Comparison of ENCODE assay signal across 20 cellular contexts in genomic region chr11:118763038-118763437, GRCh38. TPM values are rescaled to one million over a fixed set of nuclear protein-coding genes. Genes with fewer than 3 reads are reported as not detected.
A peak's percentile ranks its signal among the peaks of the same experiment; 100 is the strongest.
DNase-seq lines count a peak whose midpoint lies in the region; ATAC-seq and TF ChIP-seq lines count a peak whose summit lies in the region.
"Had no signal": no experiment of that assay in that cellular context is flagged by ENCODE, and none has a peak within 500 bp of the region (broad histone marks: within the 10 kb centered on the region; RNA-seq: fewer than 3 reads in every experiment).

No MANE protein-coding gene starts in this region.

- peaks cover 54 to 88% of the 10 kb centered on the region in 2 experiments for H3K36me3 ChIP-seq in SK-N-SH (replicated peaks in 1 of 2; ENCODE audit: control insufficient read depth in 1 of 2, insufficient read depth in 2 of 2, low read length in 1 of 2)
- H3K36me3 ChIP-seq in subcutaneous abdominal adipose tissue (ENCODE audit: control insufficient read depth in 5 of 5, insufficient read depth in 5 of 5, low read length in 5 of 5), result peaks cover 26 to 81% (median 62%) of the 10 kb centered on the region in 5 donors

- peak overlapping the region; percentile 34 for H3K27ac Mint-ChIP-seq in activated CD8-positive, alpha-beta T cell treated with anti-CD3 and anti-CD28 coated beads for 36 hours
- H3K27ac Mint-ChIP-seq in activated CD8-positive, alpha-beta T cell treated with anti-CD3 and anti-CD28 coated beads, Interleukin-2, amount 10 ng/mL, durations not matched to agents 7 days and 5 days, result no peak overlapping the region

- peaks cover 25% of the 10 kb centered on the region for H3F3A ChIP-seq in SK-N-SH (replicated peaks; ENCODE audit: insufficient read depth)

- no peak for TF ChIP-seq EP300 in SK-N-SH (IDR thresholded peaks at IDR 0.05; ENCODE audit: borderline replicate concordance in 1 of 2, low read depth in 1 of 2, low read length in 1 of 2)

- H3K9me3 ChIP-seq in SK-N-SH (no peaks in the 10 kb centered on the region), subcutaneous abdominal adipose tissue (ENCODE audit: control insufficient read depth in 5 of 5, low read length in 5 of 5) (no peaks in the 10 kb centered on the region)
- H3K9me3 ChIP-seq: BLaER1 had no signal

- H3K27ac ChIP-seq in SK-N-SH (ENCODE audit: low read depth in 2 of 2, low read length in 1 of 2) (peak overlapping the region in 1 of 2 experiments; percentile 48; a peak in 2 of 4 replicates), subcutaneous abdominal adipose tissue (ENCODE audit: low read depth, low read length) (peak overlapping the region; percentile 14)
- H3K27ac ChIP-seq: BLaER1 had no signal

- peaks cover 15% of the 10 kb centered on the region for H3K4me1 Mint-ChIP-seq in activated CD8-positive, alpha-beta T cell treated with anti-CD3 and anti-CD28 coated beads for 36 hours (ENCODE audit: low read depth)
- peaks cover 2% of the 10 kb centered on the region for H3K4me1 Mint-ChIP-seq in activated CD8-positive, alpha-beta T cell treated with anti-CD3 and anti-CD28 coated beads, Interleukin-2, amount 10 ng/mL, durations not matched to agents 7 days and 5 days (ENCODE audit: low read depth)

- H3K79me2 ChIP-seq in SK-N-SH (ENCODE audit: insufficient read depth), result peaks cover 97% of the 10 kb centered on the region

- CTCF ChIA-PET in activated CD8-positive, alpha-beta T cell treated with anti-CD3 and anti-CD28 coated beads for 36 hours (lab: Charles Lee), result interaction anchor here (1.5 to 1.9 kb wide), 2 partner anchors 73 to 104 kb away, joined by 4 to 7 read pairs; no protein-coding TSS in a partner anchor
- CTCF ChIA-PET in activated CD8-positive, alpha-beta T cell treated with anti-CD3 and anti-CD28 coated beads, Interleukin-2, amount 10 ng/mL, durations not matched to agents 7 days and 5 days (lab: Charles Lee), result interaction anchor here (0.7 to 1.2 kb wide), 3 partner anchors 73 to 253 kb away, joined by 3 to 6 read pairs (median 3); no protein-coding TSS in a partner anchor
- CTCF ChIA-PET in SK-N-SH (lab: Yijun Ruan, JAX), result interaction anchor here (1.0 to 1.7 kb wide), 4 partner anchors 13 to 104 kb away, joined by 3 to 9 read pairs (median 3); partner anchors contain the start of gene DDX6

- peaks cover 70% of the 10 kb centered on the region for H4K20me1 ChIP-seq in SK-N-SH (ENCODE audit: insufficient read depth)

- peaks cover 45% of the 10 kb centered on the region for H3K36me3 Mint-ChIP-seq in activated CD8-positive, alpha-beta T cell treated with anti-CD3 and anti-CD28 coated beads for 36 hours (ENCODE audit: low read depth)
- H3K36me3 Mint-ChIP-seq in activated CD8-positive, alpha-beta T cell treated with anti-CD3 and anti-CD28 coated beads, Interleukin-2, amount 10 ng/mL, durations not matched to agents 7 days and 5 days (ENCODE audit: low read depth), result peaks cover 62% of the 10 kb centered on the region

- H3K4me2 ChIP-seq in SK-N-SH, result no peak overlapping the region
- H3K4me2 ChIP-seq: BLaER1 had no signal

- H3K9me3 Mint-ChIP-seq in activated CD8-positive, alpha-beta T cell treated with anti-CD3 and anti-CD28 coated beads for 36 hours, result no peaks in the 10 kb centered on the region
- no peaks in the 10 kb centered on the region for H3K9me3 Mint-ChIP-seq in activated CD8-positive, alpha-beta T cell treated with anti-CD3 and anti-CD28 coated beads, Interleukin-2, amount 10 ng/mL, durations not matched to agents 7 days and 5 days (ENCODE audit: insufficient read depth)
- H3K9me3 Mint-ChIP-seq: CD4-positive, CD25-positive, alpha-beta regulatory T cell had no signal

- ATAC-seq in activated CD8-positive, alpha-beta T cell treated with anti-CD3 and anti-CD28 coated beads for 36 hours, result no peak
- no peak for ATAC-seq in activated CD8-positive, alpha-beta T cell treated with anti-CD3 and anti-CD28 coated beads, Interleukin-2, amount 10 ng/mL, durations not matched to agents 7 days and 5 days
- no peak for ATAC-seq in HG02588 (IDR thresholded peaks at IDR 0.05; ENCODE audit: unreplicated experiment)
- ATAC-seq: HepG2 had no signal

- H3K27me3 ChIP-seq in SK-N-SH (ENCODE audit: insufficient read depth) (no peaks in the 10 kb centered on the region), subcutaneous abdominal adipose tissue (ENCODE audit: control insufficient read depth in 5 of 5, insufficient read depth in 4 of 5, low read length in 5 of 5) (no peaks in the 10 kb centered on the region)
- H3K27me3 ChIP-seq: BLaER1 had no signal

- in situ Hi-C loops in ACHN (cut with HindIII; ENCODE audit: low pct_ligation_motif_present, low pct_unique_long_range_greater_than_20kb, low sequenced_read_pairs), result no loop called here

- H3K27me3 Mint-ChIP-seq in activated CD8-positive, alpha-beta T cell treated with anti-CD3 and anti-CD28 coated beads for 36 hours, result no peaks in the 10 kb centered on the region
- no peaks in the 10 kb centered on the region for H3K27me3 Mint-ChIP-seq in activated CD8-positive, alpha-beta T cell treated with anti-CD3 and anti-CD28 coated beads, Interleukin-2, amount 10 ng/mL, durations not matched to agents 7 days and 5 days (ENCODE audit: low read depth)
- H3K27me3 Mint-ChIP-seq: CD4-positive, CD25-positive, alpha-beta regulatory T cell had no signal

- TF ChIP-seq CTCF in activated CD8-positive, alpha-beta T cell treated with anti-CD3 and anti-CD28 coated beads for 36 hours (IDR thresholded peaks at IDR 0.05), result no peak
- TF ChIP-seq CTCF in SK-N-SH (IDR thresholded peaks at IDR 0.05), result no peak

- 48% methylated on average over 2 of the region's 2 CpGs for WGBS in SK-N-SH (ENCODE audit: low lambda C conversion rate)

- H3K4me3 ChIP-seq in SK-N-SH (ENCODE audit: low read depth in 2 of 2, low read length in 1 of 2) (no peak overlapping the region), subcutaneous abdominal adipose tissue (ENCODE audit: low read depth in 1 of 5, low read length in 5 of 5) (no peak overlapping the region)
- H3K4me3 ChIP-seq: BLaER1 had no signal

- no peak overlapping the region for H2AFZ ChIP-seq in SK-N-SH (ENCODE audit: low read depth)

- no peak for TF ChIP-seq RAD21 in SK-N-SH (IDR thresholded peaks at IDR 0.05; ENCODE audit: low read length)

- H3K9ac ChIP-seq in SK-N-SH (no peak overlapping the region), subcutaneous abdominal adipose tissue (ENCODE audit: low read length in 5 of 5) (peak overlapping the region in 1 of 5 donors; percentile 11)
- H3K9ac ChIP-seq: BLaER1 had no signal

- H3K4me1 ChIP-seq in SK-N-SH (ENCODE audit: control insufficient read depth in 1 of 2, insufficient read depth in 2 of 2, low read depth in 1 of 2, low read length in 1 of 2) (peaks cover 0 to 6% of the 10 kb centered on the region in 2 experiments; a peak in 1 of 4 replicates), subcutaneous abdominal adipose tissue (ENCODE audit: control insufficient read depth in 5 of 5, insufficient read depth in 5 of 5, low read length in 5 of 5) (peaks cover 0 to 23% (median 16%) of the 10 kb centered on the region in 5 donors)
- H3K4me1 ChIP-seq: BLaER1 had no signal

- H3K9me2 ChIP-seq in SK-N-SH, result no peaks in the 10 kb centered on the region

- DNase-seq in activated CD8-positive, alpha-beta T cell treated with anti-CD3 and anti-CD28 coated beads for 36 hours, result no peak
- DNase-seq in activated CD8-positive, alpha-beta T cell treated with anti-CD3 and anti-CD28 coated beads, Interleukin-2, amount 10 ng/mL, durations not matched to agents 7 days and 5 days, result no peak
- DNase-seq in SK-N-SH, result no peak
- DNase-seq in fibroblast of gingiva (ENCODE audit: low read depth), result peak; percentile 55
- no peak for DNase-seq in ACHN
- DNase-seq: 8988T; CD4-positive, CD25-positive, alpha-beta regulatory T cell; Karpas-422; NCI-H1092 treated with DMSO at 0.1 percent for 48 hours; NCI-H1436; NCI-H187; NCI-H2081 treated with DMSO at 0.1 percent for 48 hours; NCI-H2171 treated with DMSO at 0.1 percent for 48 hours; NCI-H524; NCI-H748 treated with DMSO at 0.1 percent for 48 hours; SIG-M5 had no signal

- no peak overlapping the region for H3K4me3 Mint-ChIP-seq in activated CD8-positive, alpha-beta T cell treated with anti-CD3 and anti-CD28 coated beads for 36 hours
- no peak overlapping the region for H3K4me3 Mint-ChIP-seq in activated CD8-positive, alpha-beta T cell treated with anti-CD3 and anti-CD28 coated beads, Interleukin-2, amount 10 ng/mL, durations not matched to agents 7 days and 5 days
- H3K4me3 Mint-ChIP-seq: CD4-positive, CD25-positive, alpha-beta regulatory T cell had no signal

- intact Hi-C loops in activated CD8-positive, alpha-beta T cell treated with anti-CD3 and anti-CD28 coated beads for 36 hours (cut with micrococcal nuclease), result no loop called here

- POLR2A ChIA-PET in activated CD8-positive, alpha-beta T cell treated with anti-CD3 and anti-CD28 coated beads for 36 hours (lab: Charles Lee), result interaction anchor here (0.8 to 2.1 kb wide), 2 partner anchors 27 to 133 kb away, joined by 3 to 7 read pairs; partner anchors contain the start of gene DDX6
- POLR2A ChIA-PET in activated CD8-positive, alpha-beta T cell treated with anti-CD3 and anti-CD28 coated beads, Interleukin-2, amount 10 ng/mL, durations not matched to agents 7 days and 5 days (lab: Charles Lee), result interaction anchor here (2.0 kb wide), 1 partner anchor 12 kb away, joined by 4 read pairs; no protein-coding TSS in a partner anchor
- POLR2A ChIA-PET in SK-N-SH (lab: Yijun Ruan, JAX), result no interaction called here

TF ChIP-seq in SK-N-SH, 30 proteins besides CTCF, POLR2A, EP300 and RAD21:
- TF ChIP-seq MXI1 (IDR thresholded peaks at IDR 0.05; ENCODE audit: low read depth, low read length) (0 out of 2 replicates have a peak, but pooled peaks have one; percentile 8), RXRA (IDR thresholded peaks at IDR 0.05; ENCODE audit: borderline replicate concordance, low read depth) (no peak)

RNA-seq across cellular contexts. Expression of gene DDX6, which starts 27.9 kb away (rescaled TPM):
- 100 to 1,000 TPM; 155 to 158 TPM for total RNA-seq in activated CD8-positive, alpha-beta T cell treated with anti-CD3 and anti-CD28 coated beads for 36 hours
- total RNA-seq in activated CD8-positive, alpha-beta T cell treated with anti-CD3 and anti-CD28 coated beads, Interleukin-2, amount 10 ng/mL, durations not matched to agents 7 days and 5 days, result 100 to 1,000 TPM; 143 to 152 TPM
- polyA plus RNA-seq in SK-N-SH (2012; rRNA removed), result 7.9 and 13.0 TPM in 2 replicates
- polyA plus RNA-seq in SK-N-SH (2012; cell fraction: cytosol; rRNA removed), result 10.6 and 12.3 TPM in 2 replicates
- polyA plus RNA-seq in SK-N-SH (2012; cell fraction: nucleus; rRNA removed), result 4.6 and 11.1 TPM in 2 replicates
